24 cellular contexts compared by ENCODE assay signal in the genomic region with DNA sequence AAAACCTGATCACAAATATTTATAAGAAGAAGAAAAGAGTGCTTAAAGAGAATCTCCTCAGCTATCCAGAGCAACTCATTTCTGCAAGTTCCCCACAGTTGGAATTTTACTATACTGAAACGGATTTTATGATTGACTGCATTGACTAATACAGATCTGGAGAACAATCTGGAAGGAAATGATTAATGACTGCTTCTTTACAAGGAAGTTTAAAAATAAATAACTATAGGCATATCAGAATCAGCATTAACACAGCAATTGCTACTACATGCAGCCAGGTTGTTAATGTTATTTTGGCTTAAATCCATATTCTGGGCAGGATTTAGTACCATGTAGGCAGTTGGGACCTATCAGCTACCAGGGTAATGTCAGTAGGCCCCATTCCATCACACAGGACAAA. TPM values are rescaled to one million over a fixed set of nuclear protein-coding genes. Genes with fewer than 3 reads are reported as not detected.
DNase-seq lines count a peak whose midpoint lies in the region; ATAC-seq and TF ChIP-seq lines count a peak whose summit lies in the region.
"Had no signal": no experiment of that assay in that cellular context is flagged by ENCODE, and none has a peak within 500 bp of the region (broad histone marks: within the 10 kb centered on the region; RNA-seq: fewer than 3 reads in every experiment).

No MANE protein-coding gene starts in this region.

- peak overlapping the region; percentile 34 for H3K4me3 Mint-ChIP-seq in activated naive CD4-positive, alpha-beta T cell treated with anti-CD3 and anti-CD28 coated beads for 36 hours
- peak overlapping the region; percentile 97 for H3K4me3 Mint-ChIP-seq in activated naive CD8-positive, alpha-beta T cell treated with anti-CD3 and anti-CD28 coated beads, Interleukin-2, amount 10 ng/mL, durations not matched to agents 7 days and 5 days
- H3K4me3 Mint-ChIP-seq in natural killer cell treated with Interleukin-12 subunit alpha and Interleukin-12 subunit beta and Interleukin-15 and Interleukin-18, amount 100 ng/mL, for 72 hours = peak overlapping the region; percentile 100

- H3K36me3 Mint-ChIP-seq in activated naive CD4-positive, alpha-beta T cell treated with anti-CD3 and anti-CD28 coated beads for 36 hours (ENCODE audit: low read depth) = peaks cover 19% of the 10 kb centered on the region
- peaks cover 15 to 38% of the 10 kb centered on the region in 2 donors for H3K36me3 Mint-ChIP-seq in activated naive CD4-positive, alpha-beta T cell treated with anti-CD3 and anti-CD28 coated beads, Interleukin-2, amount 50 U/mL, for 72 hours
- peaks cover 35% of the 10 kb centered on the region for H3K36me3 Mint-ChIP-seq in activated naive CD8-positive, alpha-beta T cell treated with anti-CD3 and anti-CD28 coated beads, Interleukin-2, amount 10 ng/mL, durations not matched to agents 7 days and 5 days
- H3K36me3 Mint-ChIP-seq in natural killer cell treated with Interleukin-12 subunit alpha and Interleukin-12 subunit beta and Interleukin-15 and Interleukin-18, amount 100 ng/mL, for 72 hours = no peaks in the 10 kb centered on the region

- intact Hi-C loops in activated naive CD4-positive, alpha-beta T cell treated with anti-CD3 and anti-CD28 coated beads for 36 hours (cut with micrococcal nuclease) = loop anchor here (5.0 to 10.0 kb wide), 2 partner anchors 314 to 769 kb away; no protein-coding TSS in a partner anchor

- no peak for ATAC-seq in activated naive CD4-positive, alpha-beta T cell treated with anti-CD3 and anti-CD28 coated beads, Interleukin-2, amount 50 U/mL, for 72 hours
- ATAC-seq in activated naive CD8-positive, alpha-beta T cell treated with anti-CD3 and anti-CD28 coated beads, Interleukin-2, amount 10 ng/mL, durations not matched to agents 7 days and 5 days (ENCODE audit: low read depth) = no peak
- no peak for ATAC-seq in natural killer cell treated with Interleukin-12 subunit alpha and Interleukin-12 subunit beta and Interleukin-15 and Interleukin-18, amount 100 ng/mL, for 72 hours
- ATAC-seq: lower lobe of right lung had no signal

- H3K27me3 Mint-ChIP-seq in activated naive CD4-positive, alpha-beta T cell treated with anti-CD3 and anti-CD28 coated beads for 36 hours (ENCODE audit: low read depth) = no peaks in the 10 kb centered on the region
- no peaks in the 10 kb centered on the region for H3K27me3 Mint-ChIP-seq in activated naive CD8-positive, alpha-beta T cell treated with anti-CD3 and anti-CD28 coated beads, Interleukin-2, amount 10 ng/mL, durations not matched to agents 7 days and 5 days
- H3K27me3 Mint-ChIP-seq in natural killer cell treated with Interleukin-12 subunit alpha and Interleukin-12 subunit beta and Interleukin-15 and Interleukin-18, amount 100 ng/mL, for 72 hours = no peaks in the 10 kb centered on the region

- H3K36me3 ChIP-seq in MM.1S (replicated peaks; ENCODE audit: insufficient read depth, low read length) = no peaks in the 10 kb centered on the region
- H3K36me3 ChIP-seq: lower lobe of right lung, stomach had no signal

- H3K27me3 ChIP-seq in MM.1S (replicated peaks; ENCODE audit: insufficient read depth, low read length) = no peaks in the 10 kb centered on the region

- H3K27ac Mint-ChIP-seq in activated naive CD4-positive, alpha-beta T cell treated with anti-CD3 and anti-CD28 coated beads for 36 hours = peak overlapping the region; percentile 85
- H3K27ac Mint-ChIP-seq in activated naive CD4-positive, alpha-beta T cell treated with anti-CD3 and anti-CD28 coated beads, Interleukin-2, amount 50 U/mL, for 72 hours = peak overlapping the region in 1 of 2 donors; percentile 99
- H3K27ac Mint-ChIP-seq in activated naive CD8-positive, alpha-beta T cell treated with anti-CD3 and anti-CD28 coated beads, Interleukin-2, amount 10 ng/mL, durations not matched to agents 7 days and 5 days = peak overlapping the region; percentile 44
- peak overlapping the region; percentile 100 for H3K27ac Mint-ChIP-seq in natural killer cell treated with Interleukin-12 subunit alpha and Interleukin-12 subunit beta and Interleukin-15 and Interleukin-18, amount 100 ng/mL, for 72 hours

- POLR2A ChIA-PET in activated naive CD8-positive, alpha-beta T cell treated with anti-CD3 and anti-CD28 coated beads, Interleukin-2, amount 10 ng/mL, durations not matched to agents 7 days and 5 days (lab: Charles Lee) = interaction anchor here (1.0 to 1.8 kb wide), 2 partner anchors 15 to 28 kb away, joined by 3 to 5 read pairs; no protein-coding TSS in a partner anchor

- TF ChIP-seq CTCF in MM.1S (IDR thresholded peaks at IDR 0.05; ENCODE audit: low read length) = no peak

- no peak overlapping the region for H3K27ac ChIP-seq in MM.1S (ENCODE audit: low read length)
- H3K27ac ChIP-seq: lower lobe of right lung, stomach had no signal

- no peaks in the 10 kb centered on the region for H3K9me3 ChIP-seq in MM.1S (replicated peaks; ENCODE audit: insufficient read depth, low read length)
- H3K9me3 ChIP-seq: lower lobe of right lung, stomach had no signal

- no peak for DNase-seq in activated naive CD4-positive, alpha-beta T cell treated with anti-CD3 and anti-CD28 coated beads for 36 hours
- DNase-seq in activated naive CD4-positive, alpha-beta T cell treated with anti-CD3 and anti-CD28 coated beads, Interleukin-2, amount 50 U/mL, for 72 hours (ENCODE audit: low spot score in 2 of 2) = no peak
- DNase-seq in MM.1S (no peak), NCI-H748 treated with DMSO at 0.1 percent for 48 hours (lab: John Stamatoyannopoulos, UW) (no peak), NCI-H2196 treated with DMSO at 0.1 percent for 48 hours (lab: John Stamatoyannopoulos, UW; ENCODE audit: unreplicated experiment) (no peak), NCI-H510A treated with DMSO at 0.1 percent for 48 hours (lab: John Stamatoyannopoulos, UW) (no peak)
- no peak for DNase-seq in activated naive CD8-positive, alpha-beta T cell treated with anti-CD3 and anti-CD28 coated beads, Interleukin-2, amount 10 ng/mL, durations not matched to agents 7 days and 5 days
- no peak for DNase-seq in natural killer cell treated with Interleukin-12 subunit alpha and Interleukin-12 subunit beta and Interleukin-15 and Interleukin-18, amount 100 ng/mL, for 72 hours (ENCODE audit: low spot score)
- DNase-seq: activated CD4-positive, alpha-beta T cell treated with anti-CD3 and anti-CD28 coated beads, Interleukin-2, amount 50 U/mL, for 1 hour; central memory CD4-positive, alpha-beta T cell; DMS53; foreskin melanocyte; GF-D8; hypothalamus; islet precursor cell; lower lobe of right lung; MV-4-11; NCI-H187; NCI-H446; occipital lobe; stimulated activated CD4-positive, alpha-beta T cell treated with anti-CD3 and anti-CD28 coated beads, Interleukin-2, amount 100 ng/mL, for 48 hours; stomach; trophoblast cell had no signal

- peaks cover 64% of the 10 kb centered on the region for H3K4me1 Mint-ChIP-seq in activated naive CD4-positive, alpha-beta T cell treated with anti-CD3 and anti-CD28 coated beads for 36 hours (ENCODE audit: low read depth)
- H3K4me1 Mint-ChIP-seq in activated naive CD8-positive, alpha-beta T cell treated with anti-CD3 and anti-CD28 coated beads, Interleukin-2, amount 10 ng/mL, durations not matched to agents 7 days and 5 days = peaks cover 46% of the 10 kb centered on the region
- peaks cover 60 to 68% of the 10 kb centered on the region in 2 donors for H3K4me1 Mint-ChIP-seq in natural killer cell treated with Interleukin-12 subunit alpha and Interleukin-12 subunit beta and Interleukin-15 and Interleukin-18, amount 100 ng/mL, for 72 hours (ENCODE audit: low read depth in 2 of 2)

- peak overlapping the region; percentile 27; the same call in 1 of the 2 replicates for H3K4me2 ChIP-seq in MM.1S (ENCODE audit: low read depth, low read length)
- H3K4me2 ChIP-seq: smooth muscle cell had no signal

- CTCF ChIA-PET in activated naive CD4-positive, alpha-beta T cell treated with anti-CD3 and anti-CD28 coated beads for 36 hours (lab: Charles Lee) = interaction anchor here (0.6 to 1.0 kb wide), 3 partner anchors 17 to 175 kb away, joined by 3 to 4 read pairs (median 3); no protein-coding TSS in a partner anchor

- H3K79me2 ChIP-seq in MM.1S (ENCODE audit: low read length) = peaks cover 34% of the 10 kb centered on the region

- no peak overlapping the region for H3K9ac ChIP-seq in MM.1S (ENCODE audit: low read length)

- H2AFZ ChIP-seq in MM.1S (ENCODE audit: low read length) = no peak overlapping the region

- peaks cover 10% of the 10 kb centered on the region for H3F3A ChIP-seq in MM.1S (ENCODE audit: insufficient read depth, low read length)

- no peak overlapping the region for H3K4me3 ChIP-seq in MM.1S (ENCODE audit: low read length)
- H3K4me3 ChIP-seq: lower lobe of right lung, smooth muscle cell, stomach had no signal

- peaks cover 40% of the 10 kb centered on the region for H3K4me1 ChIP-seq in MM.1S (ENCODE audit: low read length)
- H3K4me1 ChIP-seq: lower lobe of right lung had no signal

- no peaks in the 10 kb centered on the region for H3K9me3 Mint-ChIP-seq in activated naive CD4-positive, alpha-beta T cell treated with anti-CD3 and anti-CD28 coated beads for 36 hours
- H3K9me3 Mint-ChIP-seq in activated naive CD4-positive, alpha-beta T cell treated with anti-CD3 and anti-CD28 coated beads, Interleukin-2, amount 50 U/mL, for 72 hours = no peaks in the 10 kb centered on the region
- H3K9me3 Mint-ChIP-seq in activated naive CD8-positive, alpha-beta T cell treated with anti-CD3 and anti-CD28 coated beads, Interleukin-2, amount 10 ng/mL, durations not matched to agents 7 days and 5 days = no peaks in the 10 kb centered on the region
- H3K9me3 Mint-ChIP-seq in natural killer cell treated with Interleukin-12 subunit alpha and Interleukin-12 subunit beta and Interleukin-15 and Interleukin-18, amount 100 ng/mL, for 72 hours = no peaks in the 10 kb centered on the region

- H3K9me2 ChIP-seq in MM.1S (replicated peaks; ENCODE audit: insufficient read depth, low read length) = no peaks in the 10 kb centered on the region

- H4K20me1 ChIP-seq in MM.1S (ENCODE audit: insufficient read depth, low read length) = no peaks in the 10 kb centered on the region

RNA-seq across cellular contexts. Expression of a gene that starts 4.0 kb away (rescaled TPM):
- 10 to 100 TPM; 60.3 to 60.5 TPM for total RNA-seq in activated naive CD4-positive, alpha-beta T cell treated with anti-CD3 and anti-CD28 coated beads for 36 hours
- 10 to 100 TPM; 65.0 to 98.0 TPM for total RNA-seq in activated naive CD4-positive, alpha-beta T cell treated with anti-CD3 and anti-CD28 coated beads, Interleukin-2, amount 50 U/mL, for 72 hours
- 10 to 100 TPM; 96.0 to 98.8 TPM for total RNA-seq in activated naive CD8-positive, alpha-beta T cell treated with anti-CD3 and anti-CD28 coated beads, Interleukin-2, amount 10 ng/mL, durations not matched to agents 7 days and 5 days
- total RNA-seq in natural killer cell treated with Interleukin-12 subunit alpha and Interleukin-12 subunit beta and Interleukin-15 and Interleukin-18, amount 100 ng/mL, for 72 hours = 10 to 100 TPM; 40.9 to 44.9 TPM
- total RNA-seq: smooth muscle cell had no signal

Comparison
In these comparisons a context has a peak if more than half of its experiments do, and no peak if none do; other contexts are left out.
1. H3K4me3 Mint-ChIP-seq: peak in every context shown above with its lines; median percentile 100 in natural killer cell treated with Interleukin-12 subunit alpha and Interleukin-12 subunit beta and Interleukin-15 and Interleukin-18, amount 100 ng/mL, for 72 hours; 97 in activated naive CD8-positive, alpha-beta T cell treated with anti-CD3 and anti-CD28 coated beads, Interleukin-2, amount 10 ng/mL, durations not matched to agents 7 days and 5 days; 34 in activated naive CD4-positive, alpha-beta T cell treated with anti-CD3 and anti-CD28 coated beads for 36 hours.